ENCODE assay signal across 12 cellular contexts in genomic region chr11:100639140-100639539, GRCh38. TPM values are rescaled to one million over a fixed set of nuclear protein-coding genes. Genes with fewer than 3 reads are reported as not detected.
DNase-seq lines count a peak whose midpoint lies in the region; ATAC-seq, FAIRE-seq and TF ChIP-seq lines count a peak whose summit lies in the region.
"Had no signal": no experiment of that assay in that cellular context is flagged by ENCODE, and none has a peak within 500 bp of the region (broad histone marks: within the 10 kb centered on the region; RNA-seq: fewer than 3 reads in every experiment).

No MANE protein-coding gene starts in this region.

- no peaks in the 10 kb centered on the region for H3K9me2 ChIP-seq in PC-3 (replicated peaks; ENCODE audit: low read length)

- no peak for TF ChIP-seq CTCF in PC-3 (conservative IDR thresholded peaks at IDR 0.05; ENCODE audit: low read depth, low read length)
- TF ChIP-seq CTCF in endothelial cell of umbilical vein (IDR thresholded peaks at IDR 0.05; ENCODE audit: extremely low read depth in 1 of 2, insufficient read depth in 1 of 2, low read depth in 1 of 2, low read length in 2 of 2) = no peak
- TF ChIP-seq CTCF in lower lobe of right lung (IDR thresholded peaks at IDR 0.05) = no peak
- no peak for TF ChIP-seq CTCF in transverse colon (IDR thresholded peaks at IDR 0.05)

- no peaks in the 10 kb centered on the region for H3K27me3 ChIP-seq in PC-3 (ENCODE audit: low read length)
- peaks cover 2 to 3% of the 10 kb centered on the region in 2 experiments for H3K27me3 ChIP-seq in endothelial cell of umbilical vein (ENCODE audit: control insufficient read depth in 2 of 2, insufficient read depth in 2 of 2, low read length in 2 of 2)
- H3K27me3 ChIP-seq in lower lobe of right lung (ENCODE audit: low read depth) = no peaks in the 10 kb centered on the region
- no peaks in the 10 kb centered on the region for H3K27me3 ChIP-seq in transverse colon
- H3K27me3 ChIP-seq: body of pancreas had no signal

- ATAC-seq in PC-3 = no peak
- peak; percentile 68 to 72 for ATAC-seq in lower lobe of right lung
- no peak for ATAC-seq in HG02798 (IDR thresholded peaks at IDR 0.05; ENCODE audit: poor library complexity, unreplicated experiment)
- ATAC-seq: body of pancreas; stimulated activated naive CD8-positive, alpha-beta T cell treated with anti-CD3 and anti-CD28 coated beads, Interleukin-15, Interleukin-2, amounts not matched to agents 100 U/mL and 50 U/mL, for 24 hours had no signal

- H3K4me3 ChIP-seq in PC-3 (ENCODE audit: low read length) (no peak overlapping the region), endothelial cell of umbilical vein (replicated peaks in 1 of 3; ENCODE audit: insufficient read depth in 1 of 3, low read depth in 1 of 3, low read length in 3 of 3) (no peak overlapping the region), lower lobe of right lung (no peak overlapping the region), transverse colon (no peak overlapping the region)
- H3K4me3 ChIP-seq: body of pancreas had no signal

- peak overlapping the region; percentile 54 for H2AFZ ChIP-seq in PC-3 (ENCODE audit: low read length)
- H2AFZ ChIP-seq in endothelial cell of umbilical vein (ENCODE audit: low read depth, low read length) = peak overlapping the region; percentile 85

- H3K9ac ChIP-seq in PC-3 (ENCODE audit: low read length) (no peak overlapping the region), endothelial cell of umbilical vein (replicated peaks; ENCODE audit: extremely low read depth, insufficient read depth, low read length) (no peak overlapping the region)

- no peaks in the 10 kb centered on the region for H3F3A ChIP-seq in PC-3 (ENCODE audit: low read length, unreplicated experiment)

- H4K20me1 ChIP-seq in PC-3 (ENCODE audit: low read length) (no peaks in the 10 kb centered on the region), endothelial cell of umbilical vein (replicated peaks; ENCODE audit: control insufficient read depth, extremely low read depth, insufficient read depth, low read length) (no peaks in the 10 kb centered on the region)

- H3K27ac ChIP-seq in PC-3 (ENCODE audit: low read length) = no peak overlapping the region
- no peak overlapping the region for H3K27ac ChIP-seq in endothelial cell of umbilical vein (ENCODE audit: insufficient read depth, low read depth, low read length)
- peak overlapping the region; percentile 37 for H3K27ac ChIP-seq in lower lobe of right lung
- H3K27ac ChIP-seq in transverse colon = peak overlapping the region; percentile 36 to 58 (median 39)
- H3K27ac ChIP-seq: body of pancreas had no signal

- DNase-seq in PC-3 (no peak), endothelial cell of umbilical vein (ENCODE audit: low read depth, low spot score) (peak; percentile 71), lower lobe of right lung (no peak), transverse colon (no peak), mesenteric fat pad (ENCODE audit: low spot score) (no peak), NCI-H2081 (lab: John Stamatoyannopoulos, UW) (no peak)
- DNase-seq in activated CD4-positive, alpha-beta T cell treated with anti-CD3 and anti-CD28 coated beads, Interleukin-2, amount 50 U/mL, for 48 hours = no peak
- DNase-seq: GF-D8; small intestine; stimulated activated naive CD8-positive, alpha-beta T cell treated with anti-CD3 and anti-CD28 coated beads, Interleukin-15, Interleukin-2, amounts not matched to agents 100 U/mL and 50 U/mL, for 24 hours had no signal

- H3K9me1 ChIP-seq in endothelial cell of umbilical vein (replicated peaks; ENCODE audit: control insufficient read depth, extremely low read depth, insufficient read depth, low read length) = no peaks in the 10 kb centered on the region

- BruUV-seq in PC-3 (replicated peaks; lab: Mats Ljungman, UMichigan) = no TSS peak
- no TSS peak for BruUV-seq in endothelial cell of umbilical vein (replicated peaks; lab: Mats Ljungman, UMichigan)

- H3K9me3 ChIP-seq in PC-3 (ENCODE audit: low read length) (no peaks in the 10 kb centered on the region), endothelial cell of umbilical vein (replicated peaks; ENCODE audit: control insufficient read depth, insufficient read depth, low read length) (no peaks in the 10 kb centered on the region), lower lobe of right lung (no peaks in the 10 kb centered on the region), transverse colon (no peaks in the 10 kb centered on the region)
- H3K9me3 ChIP-seq: body of pancreas had no signal

- POLR2A ChIA-PET in PC-3 (lab: Charles Lee; ENCODE audit: unreplicated experiment) = no interaction called here
- POLR2A ChIA-PET in endothelial cell of umbilical vein (lab: Charles Lee) = no interaction called here

- H3K4me2 ChIP-seq in PC-3 (ENCODE audit: low read length) = peak overlapping the region; percentile 9; the same call in 1 of the 2 replicates
- peak overlapping the region; percentile 32 for H3K4me2 ChIP-seq in endothelial cell of umbilical vein (ENCODE audit: insufficient read depth, low read length)

- no peaks in the 10 kb centered on the region for H3K79me2 ChIP-seq in PC-3 (ENCODE audit: low read length)
- H3K79me2 ChIP-seq in endothelial cell of umbilical vein (ENCODE audit: control insufficient read depth, insufficient read depth, low read length) = no peaks in the 10 kb centered on the region

- TF ChIP-seq POLR2A in endothelial cell of umbilical vein (IDR thresholded peaks at IDR 0.05; ENCODE audit: low read depth, low read length) = no peak
- TF ChIP-seq POLR2A in transverse colon (IDR thresholded peaks at IDR 0.05) = no peak

- TF ChIP-seq EP300 in transverse colon (IDR thresholded peaks at IDR 0.05; ENCODE audit: low read depth) = no peak

- no peaks in the 10 kb centered on the region; the same call in 1 of the 2 replicates for H3K4me1 ChIP-seq in PC-3 (ENCODE audit: insufficient read depth, low read length)
- no peaks in the 10 kb centered on the region for H3K4me1 ChIP-seq in endothelial cell of umbilical vein (ENCODE audit: control insufficient read depth, extremely low read depth, insufficient read depth, low read length)
- peaks cover 6% of the 10 kb centered on the region for H3K4me1 ChIP-seq in lower lobe of right lung
- peaks cover 0 to 15% (median 4%) of the 10 kb centered on the region in 4 donors for H3K4me1 ChIP-seq in transverse colon

- CTCF ChIA-PET in PC-3 (lab: Charles Lee) = interaction anchor here (0.6 kb wide), 1 partner anchor 24 kb away, joined by 5 read pairs; no protein-coding TSS in a partner anchor
- CTCF ChIA-PET in endothelial cell of umbilical vein (lab: Charles Lee) = interaction anchor here (0.7 to 1.6 kb wide), 5 partner anchors 17 to 63 kb away, joined by 3 to 4 read pairs (median 3); no protein-coding TSS in a partner anchor

- intact Hi-C loops in PC-3 (cut with micrococcal nuclease) = no loop called here
- intact Hi-C loops in endothelial cell of umbilical vein (cut with micrococcal nuclease) = no loop called here
- intact Hi-C loops in lower lobe of right lung (cut with DNase I) = no loop called here
- intact Hi-C loops in transverse colon (cut with DNase I; ENCODE audit: low total_unique reads) = no loop called here

- no peaks in the 10 kb centered on the region for H3K36me3 ChIP-seq in PC-3 (ENCODE audit: low read depth, low read length)
- H3K36me3 ChIP-seq in endothelial cell of umbilical vein (ENCODE audit: control insufficient read depth in 2 of 2, extremely low read depth in 1 of 2, insufficient read depth in 2 of 2, low read length in 2 of 2) = no peaks in the 10 kb centered on the region
- H3K36me3 ChIP-seq in lower lobe of right lung = no peaks in the 10 kb centered on the region
- H3K36me3 ChIP-seq in transverse colon = no peaks in the 10 kb centered on the region

- 43 to 47% methylated on average over 6 to 9 of the region's 9 CpGs for WGBS in transverse colon (ENCODE audit: low coverage in 1 of 2), 2 donors

- dilution Hi-C loops in endothelial cell of umbilical vein (cut with MboI; ENCODE audit: extremely low pct_ligation_motif_present, low sequenced_read_pairs) = no loop called here

- in situ Hi-C loops in transverse colon (cut with MboI; ENCODE audit: low pct_ligation_motif_present in 1 of 4, low pct_unique_long_range_greater_than_20kb in 1 of 4, low sequenced_read_pairs in 3 of 4) = no loop called here

- FAIRE-seq in endothelial cell of umbilical vein (lab: Jason Lieb, UNC) = peak; percentile 46
- FAIRE-seq: small intestine had no signal

TF ChIP-seq in endothelial cell of umbilical vein, 7 proteins besides CTCF, POLR2A, EP300 and RAD21:
- TF ChIP-seq FOS (IDR thresholded peaks at IDR 0.05; ENCODE audit: borderline replicate concordance, insufficient read depth, low read length) = no peak
- TF ChIP-seq JUN (IDR thresholded peaks at IDR 0.05; ENCODE audit: borderline replicate concordance, insufficient read depth, insufficient read length, low read depth) = no peak
- no peak for TF ChIP-seq MAX (IDR thresholded peaks at IDR 0.05; ENCODE audit: insufficient read depth, insufficient read length)
- no peak for TF ChIP-seq MYC (IDR thresholded peaks at IDR 0.05; ENCODE audit: low read depth, low read length)
- no peak for TF ChIP-seq POLR2AphosphoS5 (IDR thresholded peaks at IDR 0.05; ENCODE audit: insufficient read depth, low read depth, low read length)
- no peak for TF ChIP-seq EZH2 (IDR thresholded peaks at IDR 0.05; ENCODE audit: borderline replicate concordance, low read depth, low read length, severe bottlenecking)
- TF ChIP-seq GATA2 (IDR thresholded peaks at IDR 0.05; ENCODE audit: insufficient read depth, insufficient read length, low read depth, low read length) = no peak

RNA-seq across cellular contexts. Expression of gene ARHGAP42, which starts 47.9 kb away (rescaled TPM):
- 11.0 and 12.1 TPM in 2 replicates for total RNA-seq in PC-3 (2014; rRNA removed)
- 2.4 and 6.6 TPM in 2 replicates for total RNA-seq in endothelial cell of umbilical vein
- polyA plus RNA-seq in endothelial cell of umbilical vein = 1.8 TPM in 2 replicates
- polyA plus RNA-seq in endothelial cell of umbilical vein (2011; cell fraction: cytosol; rRNA removed) = 1.8 and 1.9 TPM in 2 replicates
- polyA plus RNA-seq in endothelial cell of umbilical vein (2011; cell fraction: nucleus; rRNA removed) = 5.4 and 6.3 TPM in 2 replicates
- 2.8 and 3.6 TPM in 2 replicates for polyA plus RNA-seq in endothelial cell of umbilical vein (2012)
- 4.1 and 8.5 TPM in 2 replicates for polyA minus RNA-seq in endothelial cell of umbilical vein
- polyA minus RNA-seq in endothelial cell of umbilical vein (2011; cell fraction: cytosol; rRNA and poly(A)+ RNA removed) = 4.4 TPM
- 11.3 and 13.6 TPM in 2 replicates for polyA minus RNA-seq in endothelial cell of umbilical vein (2011; cell fraction: nucleus; rRNA and poly(A)+ RNA removed)
- total RNA-seq in lower lobe of right lung = 16.3 TPM
- total RNA-seq in transverse colon = 10 to 100 TPM; 33.3 to 62.5 (median 40.9) TPM
- 20.7 TPM for total RNA-seq in mesenteric fat pad

Comparison
In these comparisons a context has a peak if more than half of its experiments do, and no peak if none do; other contexts are left out.
1. ATAC-seq: peak in lower lobe of right lung (2 of 2); none in PC-3 (single experiment) and HG02798 (single experiment).
2. H3K27ac ChIP-seq: peak in lower lobe of right lung (single experiment) and transverse colon (4 of 4); none in PC-3 (single experiment) and endothelial cell of umbilical vein (single experiment).